Comparison of ENCODE assay signal across 9 cellular contexts in genomic region chr22:21044931-21045584, GRCh38. TPM values are rescaled to one million over a fixed set of nuclear protein-coding genes. Genes with fewer than 3 reads are reported as not detected.
DNase-seq lines count a peak whose midpoint lies in the region; ATAC-seq, FAIRE-seq and TF ChIP-seq lines count a peak whose summit lies in the region.
"Had no signal": no experiment of that assay in that cellular context is flagged by ENCODE, and none has a peak within 500 bp of the region (broad histone marks: within the 10 kb centered on the region; RNA-seq: fewer than 3 reads in every experiment).

No MANE protein-coding gene starts in this region.

- H3K4me3 ChIP-seq in endodermal cell (ENCODE audit: low read length): peak overlapping the region; percentile 85

- CTCF ChIA-PET in activated CD4-positive, alpha-beta T cell treated with anti-CD3 and anti-CD28 coated beads, Interleukin-2, amount 10 ng/mL, durations not matched to agents 7 days and 5 days (lab: Charles Lee): no interaction called here

- WGBS in endodermal cell (ENCODE audit: insufficient coverage in 1 of 2, insufficient read length in 1 of 2), 2 experiments: 39 to 41% methylated on average over 9 to 15 of the region's 15 CpGs

- no peaks in the 10 kb centered on the region for H3K36me3 ChIP-seq in endodermal cell (ENCODE audit: control insufficient read depth, insufficient read depth, low read length)

- no peak for TF ChIP-seq CTCF in endodermal cell (conservative IDR thresholded peaks at IDR 0.05)

- H3K9me3 Mint-ChIP-seq in activated CD4-positive, alpha-beta T cell treated with anti-CD3 and anti-CD28 coated beads, Interleukin-2, amount 10 ng/mL, durations not matched to agents 7 days and 5 days: no peaks in the 10 kb centered on the region
- H3K9me3 Mint-ChIP-seq in endodermal cell (no peaks in the 10 kb centered on the region), naive B cell (no peaks in the 10 kb centered on the region)
- H3K9me3 Mint-ChIP-seq: activated naive CD8-positive, alpha-beta T cell treated with anti-CD3 and anti-CD28 coated beads, Interleukin-2, amount 10 ng/mL, durations not matched to agents 7 days and 5 days had no signal

- H3K9ac ChIP-seq in endodermal cell (ENCODE audit: extremely low read depth, low read length, poor library complexity, severe bottlenecking): peak overlapping the region; percentile 28

- no peak overlapping the region for H3K4me3 Mint-ChIP-seq in activated CD4-positive, alpha-beta T cell treated with anti-CD3 and anti-CD28 coated beads, Interleukin-2, amount 10 ng/mL, durations not matched to agents 7 days and 5 days
- H3K4me3 Mint-ChIP-seq in endodermal cell (peak overlapping the region; percentile 66), naive B cell (peak overlapping the region in 7 of 8 donors; percentile 62 to 87 (median 78))

- H3K27ac Mint-ChIP-seq in activated CD4-positive, alpha-beta T cell treated with anti-CD3 and anti-CD28 coated beads, Interleukin-2, amount 10 ng/mL, durations not matched to agents 7 days and 5 days: peak overlapping the region; percentile 83
- H3K27ac Mint-ChIP-seq in endodermal cell (peak overlapping the region; percentile 73), naive B cell (peak overlapping the region; percentile 29 to 98 (median 96))

- peaks cover 18% of the 10 kb centered on the region for H3K27me3 Mint-ChIP-seq in activated CD4-positive, alpha-beta T cell treated with anti-CD3 and anti-CD28 coated beads, Interleukin-2, amount 10 ng/mL, durations not matched to agents 7 days and 5 days
- H3K27me3 Mint-ChIP-seq in endodermal cell (ENCODE audit: insufficient read depth) (peaks cover 20% of the 10 kb centered on the region), naive B cell (peaks cover 15 to 42% (median 38%) of the 10 kb centered on the region in 3 donors)

- H3K4me1 ChIP-seq in endodermal cell (ENCODE audit: control insufficient read depth, insufficient read depth, low read length): peaks cover 5% of the 10 kb centered on the region

- peak overlapping the region; percentile 73 for H3K27ac ChIP-seq in endodermal cell (ENCODE audit: low read depth, low read length)

- H3K4me1 Mint-ChIP-seq in activated CD4-positive, alpha-beta T cell treated with anti-CD3 and anti-CD28 coated beads, Interleukin-2, amount 10 ng/mL, durations not matched to agents 7 days and 5 days: peaks cover 27% of the 10 kb centered on the region
- peaks cover 7% of the 10 kb centered on the region for H3K4me1 Mint-ChIP-seq in endodermal cell
- peaks cover 20 to 30% (median 22%) of the 10 kb centered on the region in 3 donors for H3K4me1 Mint-ChIP-seq in naive B cell

- no peaks in the 10 kb centered on the region for H3K36me3 Mint-ChIP-seq in activated CD4-positive, alpha-beta T cell treated with anti-CD3 and anti-CD28 coated beads, Interleukin-2, amount 10 ng/mL, durations not matched to agents 7 days and 5 days (ENCODE audit: low read depth)
- H3K36me3 Mint-ChIP-seq in endodermal cell (ENCODE audit: low read depth) (no peaks in the 10 kb centered on the region), naive B cell (no peaks in the 10 kb centered on the region)
- H3K36me3 Mint-ChIP-seq: activated naive CD8-positive, alpha-beta T cell treated with anti-CD3 and anti-CD28 coated beads, Interleukin-2, amount 10 ng/mL, durations not matched to agents 7 days and 5 days had no signal

- FAIRE-seq in RCC 7860 (lab: Jason Lieb, UNC): no peak

- ATAC-seq in naive B cell (ENCODE audit: low read depth in 2 of 2): peak; percentile 38 to 39
- no peak for ATAC-seq in GM18517 (IDR thresholded peaks at IDR 0.05; ENCODE audit: unreplicated experiment)

- no peaks in the 10 kb centered on the region for H3K9me3 ChIP-seq in endodermal cell (ENCODE audit: control insufficient read depth, low read length)

- DNase-seq in activated CD4-positive, alpha-beta T cell treated with anti-CD3 and anti-CD28 coated beads, Interleukin-2, amount 10 ng/mL, durations not matched to agents 7 days and 5 days: no peak
- no peak for DNase-seq in activated CD4-positive, alpha-beta T cell treated with anti-CD3 and anti-CD28 coated beads for 4 hours
- DNase-seq in RCC 7860 (ENCODE audit: low spot score) (peak; percentile 11), endodermal cell (no peak), naive B cell (peak; percentile 7), NCI-H2081 (lab: John Stamatoyannopoulos, UW) (no peak), NCI-H1048 (lab: John Stamatoyannopoulos, UW) (no peak)

- POLR2A ChIA-PET in activated CD4-positive, alpha-beta T cell treated with anti-CD3 and anti-CD28 coated beads, Interleukin-2, amount 10 ng/mL, durations not matched to agents 7 days and 5 days (lab: Charles Lee): no interaction called here

- no peaks in the 10 kb centered on the region for H3K27me3 ChIP-seq in endodermal cell (ENCODE audit: control insufficient read depth, insufficient read depth, low read length, poor library complexity, severe bottlenecking)

RNA-seq across cellular contexts. Expression of gene LRRC74B, which starts 0.7 kb away (rescaled TPM):
- total RNA-seq in activated CD4-positive, alpha-beta T cell treated with anti-CD3 and anti-CD28 coated beads, Interleukin-2, amount 10 ng/mL, durations not matched to agents 7 days and 5 days: not detected
- total RNA-seq in endodermal cell: not detected
- polyA plus RNA-seq in endodermal cell (2013, experiment 1 of 2): 0.39 TPM
- polyA plus RNA-seq in endodermal cell (2013, experiment 2 of 2): 0.58 TPM
- not detected for polyA plus RNA-seq in naive B cell (ENCODE audit: low read depth in 6 of 6)
- total RNA-seq: activated naive CD8-positive, alpha-beta T cell treated with anti-CD3 and anti-CD28 coated beads, Interleukin-2, amount 10 ng/mL, durations not matched to agents 7 days and 5 days had no signal

RNA-seq across cellular contexts. Expression of gene SLC7A4, which starts 12.7 kb away (rescaled TPM):
- total RNA-seq in activated CD4-positive, alpha-beta T cell treated with anti-CD3 and anti-CD28 coated beads, Interleukin-2, amount 10 ng/mL, durations not matched to agents 7 days and 5 days: under 1 TPM in 1 of 2 experiments, not detected in 1; 0.07 TPM
- under 1 TPM; 0.33 to 0.49 TPM for total RNA-seq in endodermal cell
- polyA plus RNA-seq in endodermal cell (2013, experiment 1 of 2): 0.61 TPM
- 0.50 TPM for polyA plus RNA-seq in endodermal cell (2013, experiment 2 of 2)
- not detected for polyA plus RNA-seq in naive B cell (ENCODE audit: low read depth in 6 of 6)

RNA-seq across cellular contexts. Expression of gene P2RX6, which starts 30.1 kb away (rescaled TPM):
- under 1 TPM; 0.27 TPM for total RNA-seq in activated CD4-positive, alpha-beta T cell treated with anti-CD3 and anti-CD28 coated beads, Interleukin-2, amount 10 ng/mL, durations not matched to agents 7 days and 5 days
- 1 to 10 TPM in 1 of 2 donors, under 1 TPM in 1; 0.73 to 1.9 TPM for total RNA-seq in endodermal cell
- 1.4 TPM for polyA plus RNA-seq in endodermal cell (2013, experiment 1 of 2)
- polyA plus RNA-seq in endodermal cell (2013, experiment 2 of 2): 1.3 TPM
- under 1 TPM in 1 of 6 donors, not detected in 5; 0.44 TPM for polyA plus RNA-seq in naive B cell (ENCODE audit: low read depth in 6 of 6)

RNA-seq across cellular contexts. Expression of gene THAP7, which starts 43.1 kb away (rescaled TPM):
- 10 to 100 TPM; 29.1 to 29.8 TPM for total RNA-seq in activated CD4-positive, alpha-beta T cell treated with anti-CD3 and anti-CD28 coated beads, Interleukin-2, amount 10 ng/mL, durations not matched to agents 7 days and 5 days
- total RNA-seq in endodermal cell: 10 to 100 TPM; 16.6 to 19.6 TPM
- polyA plus RNA-seq in endodermal cell (2013, experiment 1 of 2): 21.8 TPM
- 21.4 TPM for polyA plus RNA-seq in endodermal cell (2013, experiment 2 of 2)
- 10 to 100 TPM; 36.6 to 43.6 (median 40.9) TPM for polyA plus RNA-seq in naive B cell (ENCODE audit: low read depth in 6 of 6)

Comparison
In these comparisons a context has a peak if more than half of its experiments do, and no peak if none do; other contexts are left out.
1. DNase-seq: peak in RCC 7860 (single experiment) and naive B cell (single experiment); none in activated CD4-positive, alpha-beta T cell treated with anti-CD3 and anti-CD28 coated beads, Interleukin-2, amount 10 ng/mL, durations not matched to agents 7 days and 5 days (single experiment), activated CD4-positive, alpha-beta T cell treated with anti-CD3 and anti-CD28 coated beads for 4 hours (0 of 2), endodermal cell (single experiment), NCI-H2081 (0 of 2) and NCI-H1048 (single experiment).
2. Peak in every context shown above with its lines, with median percentiles within 50 percentile points of each other: H3K27ac Mint-ChIP-seq.